In the genomic region with DNA sequence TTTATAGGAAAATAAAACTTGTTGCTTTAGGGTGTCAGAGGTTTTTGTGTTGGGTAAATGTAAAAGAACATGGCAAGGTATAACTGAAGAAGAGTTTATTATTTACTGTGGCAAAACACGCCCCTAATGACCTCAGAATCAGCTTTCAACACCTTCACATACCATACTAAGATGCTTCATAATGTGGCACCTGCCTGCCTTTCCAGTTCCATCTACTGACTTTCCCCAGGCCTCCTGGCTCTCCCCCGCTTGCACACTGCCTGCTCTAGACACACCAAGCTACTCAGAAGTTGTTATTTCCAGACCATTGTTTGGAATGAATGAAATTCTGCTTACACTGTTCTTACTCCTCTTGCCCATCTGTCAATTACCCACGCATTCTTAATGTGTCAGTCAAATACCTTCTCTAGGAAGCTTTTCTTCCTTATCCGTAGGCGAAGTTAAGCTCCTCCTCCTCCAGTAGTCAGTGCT, we compare ENCODE assay signal across 2 cellular contexts.
TF ChIP-seq lines count a peak whose summit lies in the region.

No MANE protein-coding gene starts in this region.

TF ChIP-seq in HEK293T, 16 proteins besides CTCF, POLR2A, EP300 and RAD21 (continued from another document):
- TF ChIP-seq FOXK2 (IDR thresholded peaks at IDR 0.05) (no peak), PKNOX1 (IDR thresholded peaks at IDR 0.05) (peak; percentile 88), SUZ12 (IDR thresholded peaks at IDR 0.05) (no peak), FOXM1 (IDR thresholded peaks at IDR 0.05; ENCODE audit: borderline replicate concordance) (no peak)
TF ChIP-seq in HEK293T: peak in this region for 1.

TF ChIP-seq in GM12878, 131 proteins besides CTCF, POLR2A, EP300 and RAD21 (continued from another document):
- TF ChIP-seq ESRRA (IDR thresholded peaks at IDR 0.05; ENCODE audit: low read length) (no peak), KAT2A (conservative IDR thresholded peaks at IDR 0.05; ENCODE audit: control insufficient read depth, low read depth, low read length) (no peak), POLR2AphosphoS2 (IDR thresholded peaks at IDR 0.05; ENCODE audit: low read depth, low read length) (no peak), ZNF592 (IDR thresholded peaks at IDR 0.05) (no peak), CBFB (IDR thresholded peaks at IDR 0.05; ENCODE audit: low read depth) (no peak), MTA2 (IDR thresholded peaks at IDR 0.05; ENCODE audit: low read depth) (no peak), TCF12 (IDR thresholded peaks at IDR 0.05; ENCODE audit: low read depth, low read length) (no peak)
- TF ChIP-seq, protein P1, sequence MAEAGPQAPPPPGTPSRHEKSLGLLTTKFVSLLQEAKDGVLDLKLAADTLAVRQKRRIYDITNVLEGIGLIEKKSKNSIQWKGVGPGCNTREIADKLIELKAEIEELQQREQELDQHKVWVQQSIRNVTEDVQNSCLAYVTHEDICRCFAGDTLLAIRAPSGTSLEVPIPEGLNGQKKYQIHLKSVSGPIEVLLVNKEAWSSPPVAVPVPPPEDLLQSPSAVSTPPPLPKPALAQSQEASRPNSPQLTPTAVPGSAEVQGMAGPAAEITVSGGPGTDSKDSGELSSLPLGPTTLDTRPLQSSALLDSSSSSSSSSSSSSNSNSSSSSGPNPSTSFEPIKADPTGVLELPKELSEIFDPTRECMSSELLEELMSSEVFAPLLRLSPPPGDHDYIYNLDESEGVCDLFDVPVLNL (IDR thresholded peaks at IDR 0.05; ENCODE audit: low read depth, low read length), result no peak
